In the genomic region with DNA sequence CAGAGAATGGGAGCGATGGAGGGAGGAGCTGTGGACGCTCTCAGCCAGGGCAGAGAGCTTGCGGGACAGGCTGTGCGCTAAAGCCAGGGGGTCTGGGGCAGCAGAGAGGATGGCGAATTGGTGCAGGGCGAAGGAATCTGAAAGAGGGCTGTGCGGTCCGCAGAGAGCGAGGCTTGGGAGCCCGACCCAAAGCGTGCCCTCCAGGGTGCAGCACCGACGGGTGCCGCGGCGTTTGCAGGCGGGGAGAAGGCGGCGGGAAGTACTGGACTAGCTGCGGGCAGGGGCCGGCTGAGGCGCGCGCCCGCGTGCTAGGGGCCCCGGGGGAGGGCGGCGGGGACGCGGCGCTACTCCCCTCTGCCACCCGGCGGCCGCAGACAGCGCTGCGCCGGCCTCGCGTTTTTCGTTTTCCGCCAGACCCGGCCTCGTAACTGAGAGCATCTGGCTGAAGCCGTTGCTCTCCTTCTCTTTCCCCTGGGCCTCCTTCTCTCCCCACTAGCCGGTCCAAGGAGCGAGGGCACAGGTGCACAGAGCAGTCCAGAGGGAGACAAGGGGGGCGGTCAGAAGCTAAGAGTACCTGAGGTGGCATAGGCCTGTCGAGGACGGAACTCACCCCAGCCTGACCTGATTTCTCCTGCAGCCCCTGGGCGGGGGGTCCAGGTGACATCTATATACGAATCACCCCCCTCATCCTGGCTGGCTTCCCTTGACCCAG, we compare ENCODE assay signal across 1 cellular context.
A peak's percentile ranks its signal among the peaks of the same experiment; 100 is the strongest.
TF ChIP-seq lines count a peak whose summit lies in the region.

No MANE protein-coding gene starts in this region.

TF ChIP-seq in WTC11, 78 proteins besides CTCF, POLR2A, EP300 and RAD21 (continued from another document):
- TF ChIP-seq, protein P1, sequence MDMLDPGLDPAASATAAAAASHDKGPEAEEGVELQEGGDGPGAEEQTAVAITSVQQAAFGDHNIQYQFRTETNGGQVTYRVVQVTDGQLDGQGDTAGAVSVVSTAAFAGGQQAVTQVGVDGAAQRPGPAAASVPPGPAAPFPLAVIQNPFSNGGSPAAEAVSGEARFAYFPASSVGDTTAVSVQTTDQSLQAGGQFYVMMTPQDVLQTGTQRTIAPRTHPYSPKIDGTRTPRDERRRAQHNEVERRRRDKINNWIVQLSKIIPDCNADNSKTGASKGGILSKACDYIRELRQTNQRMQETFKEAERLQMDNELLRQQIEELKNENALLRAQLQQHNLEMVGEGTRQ (CRISPR knock-in tag; IDR thresholded peaks at IDR 0.05): no peak
- TF ChIP-seq, protein P2, sequence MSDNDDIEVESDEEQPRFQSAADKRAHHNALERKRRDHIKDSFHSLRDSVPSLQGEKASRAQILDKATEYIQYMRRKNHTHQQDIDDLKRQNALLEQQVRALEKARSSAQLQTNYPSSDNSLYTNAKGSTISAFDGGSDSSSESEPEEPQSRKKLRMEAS (CRISPR knock-in tag; IDR thresholded peaks at IDR 0.05): 0 out of 2 replicates have a peak, but pooled peaks have one; percentile 23
- TF ChIP-seq, protein P3, sequence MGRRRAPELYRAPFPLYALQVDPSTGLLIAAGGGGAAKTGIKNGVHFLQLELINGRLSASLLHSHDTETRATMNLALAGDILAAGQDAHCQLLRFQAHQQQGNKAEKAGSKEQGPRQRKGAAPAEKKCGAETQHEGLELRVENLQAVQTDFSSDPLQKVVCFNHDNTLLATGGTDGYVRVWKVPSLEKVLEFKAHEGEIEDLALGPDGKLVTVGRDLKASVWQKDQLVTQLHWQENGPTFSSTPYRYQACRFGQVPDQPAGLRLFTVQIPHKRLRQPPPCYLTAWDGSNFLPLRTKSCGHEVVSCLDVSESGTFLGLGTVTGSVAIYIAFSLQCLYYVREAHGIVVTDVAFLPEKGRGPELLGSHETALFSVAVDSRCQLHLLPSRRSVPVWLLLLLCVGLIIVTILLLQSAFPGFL (CRISPR knock-in tag; IDR thresholded peaks at IDR 0.05; ENCODE audit: borderline replicate concordance): no peak
- TF ChIP-seq, protein P4, sequence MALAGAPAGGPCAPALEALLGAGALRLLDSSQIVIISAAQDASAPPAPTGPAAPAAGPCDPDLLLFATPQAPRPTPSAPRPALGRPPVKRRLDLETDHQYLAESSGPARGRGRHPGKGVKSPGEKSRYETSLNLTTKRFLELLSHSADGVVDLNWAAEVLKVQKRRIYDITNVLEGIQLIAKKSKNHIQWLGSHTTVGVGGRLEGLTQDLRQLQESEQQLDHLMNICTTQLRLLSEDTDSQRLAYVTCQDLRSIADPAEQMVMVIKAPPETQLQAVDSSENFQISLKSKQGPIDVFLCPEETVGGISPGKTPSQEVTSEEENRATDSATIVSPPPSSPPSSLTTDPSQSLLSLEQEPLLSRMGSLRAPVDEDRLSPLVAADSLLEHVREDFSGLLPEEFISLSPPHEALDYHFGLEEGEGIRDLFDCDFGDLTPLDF (CRISPR knock-in tag; IDR thresholded peaks at IDR 0.05): no peak
- TF ChIP-seq FOXK1 (CRISPR knock-in tag; IDR thresholded peaks at IDR 0.05) (0 out of 2 replicates have a peak, but pooled peaks have one; percentile 30), GTF2I (CRISPR knock-in tag; conservative IDR thresholded peaks at IDR 0.05) (no peak), IRF2 (CRISPR knock-in tag; IDR thresholded peaks at IDR 0.05; ENCODE audit: borderline replicate concordance, low read depth) (no peak), KAT7 (CRISPR knock-in tag; IDR thresholded peaks at IDR 0.05; ENCODE audit: borderline replicate concordance) (no peak), ZNF423 (CRISPR knock-in tag; IDR thresholded peaks at IDR 0.05) (peak; percentile 61), EMX1 (CRISPR knock-in tag; IDR thresholded peaks at IDR 0.05) (no peak), GABPB1 (CRISPR knock-in tag; IDR thresholded peaks at IDR 0.05) (no peak), ETV6 (CRISPR knock-in tag; IDR thresholded peaks at IDR 0.05) (0 out of 2 replicates have a peak, but pooled peaks have one; percentile 13), NFE2L1 (CRISPR knock-in tag; IDR thresholded peaks at IDR 0.05) (no peak), SMAD3 (CRISPR knock-in tag; IDR thresholded peaks at IDR 0.05; ENCODE audit: borderline replicate concordance) (no peak), ZNF317 (CRISPR knock-in tag; IDR thresholded peaks at IDR 0.05; ENCODE audit: borderline replicate concordance, low read depth) (no peak)
- TF ChIP-seq, protein P5, sequence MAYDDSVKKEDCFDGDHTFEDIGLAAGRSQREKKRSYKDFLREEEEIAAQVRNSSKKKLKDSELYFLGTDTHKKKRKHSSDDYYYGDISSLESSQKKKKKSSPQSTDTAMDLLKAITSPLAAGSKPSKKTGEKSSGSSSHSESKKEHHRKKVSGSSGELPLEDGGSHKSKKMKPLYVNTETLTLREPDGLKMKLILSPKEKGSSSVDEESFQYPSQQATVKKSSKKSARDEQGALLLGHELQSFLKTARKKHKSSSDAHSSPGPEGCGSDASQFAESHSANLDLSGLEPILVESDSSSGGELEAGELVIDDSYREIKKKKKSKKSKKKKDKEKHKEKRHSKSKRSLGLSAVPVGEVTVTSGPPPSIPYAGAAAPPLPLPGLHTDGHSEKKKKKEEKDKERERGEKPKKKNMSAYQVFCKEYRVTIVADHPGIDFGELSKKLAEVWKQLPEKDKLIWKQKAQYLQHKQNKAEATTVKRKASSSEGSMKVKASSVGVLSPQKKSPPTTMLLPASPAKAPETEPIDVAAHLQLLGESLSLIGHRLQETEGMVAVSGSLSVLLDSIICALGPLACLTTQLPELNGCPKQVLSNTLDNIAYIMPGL (CRISPR knock-in tag; IDR thresholded peaks at IDR 0.05): peak; percentile 69
- TF ChIP-seq, protein P6, sequence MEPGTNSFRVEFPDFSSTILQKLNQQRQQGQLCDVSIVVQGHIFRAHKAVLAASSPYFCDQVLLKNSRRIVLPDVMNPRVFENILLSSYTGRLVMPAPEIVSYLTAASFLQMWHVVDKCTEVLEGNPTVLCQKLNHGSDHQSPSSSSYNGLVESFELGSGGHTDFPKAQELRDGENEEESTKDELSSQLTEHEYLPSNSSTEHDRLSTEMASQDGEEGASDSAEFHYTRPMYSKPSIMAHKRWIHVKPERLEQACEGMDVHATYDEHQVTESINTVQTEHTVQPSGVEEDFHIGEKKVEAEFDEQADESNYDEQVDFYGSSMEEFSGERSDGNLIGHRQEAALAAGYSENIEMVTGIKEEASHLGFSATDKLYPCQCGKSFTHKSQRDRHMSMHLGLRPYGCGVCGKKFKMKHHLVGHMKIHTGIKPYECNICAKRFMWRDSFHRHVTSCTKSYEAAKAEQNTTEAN (CRISPR knock-in tag; IDR thresholded peaks at IDR 0.05): no peak
- TF ChIP-seq, protein P7, sequence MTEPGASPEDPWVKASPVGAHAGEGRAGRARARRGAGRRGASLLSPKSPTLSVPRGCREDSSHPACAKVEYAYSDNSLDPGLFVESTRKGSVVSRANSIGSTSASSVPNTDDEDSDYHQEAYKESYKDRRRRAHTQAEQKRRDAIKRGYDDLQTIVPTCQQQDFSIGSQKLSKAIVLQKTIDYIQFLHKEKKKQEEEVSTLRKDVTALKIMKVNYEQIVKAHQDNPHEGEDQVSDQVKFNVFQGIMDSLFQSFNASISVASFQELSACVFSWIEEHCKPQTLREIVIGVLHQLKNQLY (CRISPR knock-in tag; IDR thresholded peaks at IDR 0.05): no peak
- TF ChIP-seq, protein P8, sequence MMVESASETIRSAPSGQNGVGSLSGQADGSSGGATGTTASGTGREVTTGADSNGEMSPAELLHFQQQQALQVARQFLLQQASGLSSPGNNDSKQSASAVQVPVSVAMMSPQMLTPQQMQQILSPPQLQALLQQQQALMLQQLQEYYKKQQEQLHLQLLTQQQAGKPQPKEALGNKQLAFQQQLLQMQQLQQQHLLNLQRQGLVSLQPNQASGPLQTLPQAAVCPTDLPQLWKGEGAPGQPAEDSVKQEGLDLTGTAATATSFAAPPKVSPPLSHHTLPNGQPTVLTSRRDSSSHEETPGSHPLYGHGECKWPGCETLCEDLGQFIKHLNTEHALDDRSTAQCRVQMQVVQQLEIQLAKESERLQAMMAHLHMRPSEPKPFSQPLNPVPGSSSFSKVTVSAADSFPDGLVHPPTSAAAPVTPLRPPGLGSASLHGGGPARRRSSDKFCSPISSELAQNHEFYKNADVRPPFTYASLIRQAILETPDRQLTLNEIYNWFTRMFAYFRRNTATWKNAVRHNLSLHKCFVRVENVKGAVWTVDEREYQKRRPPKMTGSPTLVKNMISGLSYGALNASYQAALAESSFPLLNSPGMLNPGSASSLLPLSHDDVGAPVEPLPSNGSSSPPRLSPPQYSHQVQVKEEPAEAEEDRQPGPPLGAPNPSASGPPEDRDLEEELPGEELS (CRISPR knock-in tag; IDR thresholded peaks at IDR 0.05): no peak
- TF ChIP-seq, protein P9, sequence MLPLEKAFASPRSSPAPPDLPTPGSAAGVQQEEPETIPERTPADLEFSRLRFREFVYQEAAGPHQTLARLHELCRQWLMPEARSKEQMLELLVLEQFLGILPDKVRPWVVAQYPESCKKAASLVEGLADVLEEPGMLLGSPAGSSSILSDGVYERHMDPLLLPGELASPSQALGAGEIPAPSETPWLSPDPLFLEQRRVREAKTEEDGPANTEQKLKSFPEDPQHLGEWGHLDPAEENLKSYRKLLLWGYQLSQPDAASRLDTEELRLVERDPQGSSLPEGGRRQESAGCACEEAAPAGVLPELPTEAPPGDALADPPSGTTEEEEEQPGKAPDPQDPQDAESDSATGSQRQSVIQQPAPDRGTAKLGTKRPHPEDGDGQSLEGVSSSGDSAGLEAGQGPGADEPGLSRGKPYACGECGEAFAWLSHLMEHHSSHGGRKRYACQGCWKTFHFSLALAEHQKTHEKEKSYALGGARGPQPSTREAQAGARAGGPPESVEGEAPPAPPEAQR (CRISPR knock-in tag; IDR thresholded peaks at IDR 0.05): no peak
- TF ChIP-seq, protein P10, sequence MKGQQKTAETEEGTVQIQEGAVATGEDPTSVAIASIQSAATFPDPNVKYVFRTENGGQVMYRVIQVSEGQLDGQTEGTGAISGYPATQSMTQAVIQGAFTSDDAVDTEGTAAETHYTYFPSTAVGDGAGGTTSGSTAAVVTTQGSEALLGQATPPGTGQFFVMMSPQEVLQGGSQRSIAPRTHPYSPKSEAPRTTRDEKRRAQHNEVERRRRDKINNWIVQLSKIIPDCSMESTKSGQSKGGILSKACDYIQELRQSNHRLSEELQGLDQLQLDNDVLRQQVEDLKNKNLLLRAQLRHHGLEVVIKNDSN (CRISPR knock-in tag; IDR thresholded peaks at IDR 0.05): no peak
- TF ChIP-seq, protein P11, sequence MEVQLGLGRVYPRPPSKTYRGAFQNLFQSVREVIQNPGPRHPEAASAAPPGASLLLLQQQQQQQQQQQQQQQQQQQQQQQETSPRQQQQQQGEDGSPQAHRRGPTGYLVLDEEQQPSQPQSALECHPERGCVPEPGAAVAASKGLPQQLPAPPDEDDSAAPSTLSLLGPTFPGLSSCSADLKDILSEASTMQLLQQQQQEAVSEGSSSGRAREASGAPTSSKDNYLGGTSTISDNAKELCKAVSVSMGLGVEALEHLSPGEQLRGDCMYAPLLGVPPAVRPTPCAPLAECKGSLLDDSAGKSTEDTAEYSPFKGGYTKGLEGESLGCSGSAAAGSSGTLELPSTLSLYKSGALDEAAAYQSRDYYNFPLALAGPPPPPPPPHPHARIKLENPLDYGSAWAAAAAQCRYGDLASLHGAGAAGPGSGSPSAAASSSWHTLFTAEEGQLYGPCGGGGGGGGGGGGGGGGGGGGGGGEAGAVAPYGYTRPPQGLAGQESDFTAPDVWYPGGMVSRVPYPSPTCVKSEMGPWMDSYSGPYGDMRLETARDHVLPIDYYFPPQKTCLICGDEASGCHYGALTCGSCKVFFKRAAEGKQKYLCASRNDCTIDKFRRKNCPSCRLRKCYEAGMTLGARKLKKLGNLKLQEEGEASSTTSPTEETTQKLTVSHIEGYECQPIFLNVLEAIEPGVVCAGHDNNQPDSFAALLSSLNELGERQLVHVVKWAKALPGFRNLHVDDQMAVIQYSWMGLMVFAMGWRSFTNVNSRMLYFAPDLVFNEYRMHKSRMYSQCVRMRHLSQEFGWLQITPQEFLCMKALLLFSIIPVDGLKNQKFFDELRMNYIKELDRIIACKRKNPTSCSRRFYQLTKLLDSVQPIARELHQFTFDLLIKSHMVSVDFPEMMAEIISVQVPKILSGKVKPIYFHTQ (CRISPR knock-in tag; IDR thresholded peaks at IDR 0.05): no peak
- TF ChIP-seq, protein P12, sequence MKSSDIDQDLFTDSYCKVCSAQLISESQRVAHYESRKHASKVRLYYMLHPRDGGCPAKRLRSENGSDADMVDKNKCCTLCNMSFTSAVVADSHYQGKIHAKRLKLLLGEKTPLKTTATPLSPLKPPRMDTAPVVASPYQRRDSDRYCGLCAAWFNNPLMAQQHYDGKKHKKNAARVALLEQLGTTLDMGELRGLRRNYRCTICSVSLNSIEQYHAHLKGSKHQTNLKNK (CRISPR knock-in tag; IDR thresholded peaks at IDR 0.05): no peak
